ENCODE assay signal across 5 cellular contexts in the genomic region with DNA sequence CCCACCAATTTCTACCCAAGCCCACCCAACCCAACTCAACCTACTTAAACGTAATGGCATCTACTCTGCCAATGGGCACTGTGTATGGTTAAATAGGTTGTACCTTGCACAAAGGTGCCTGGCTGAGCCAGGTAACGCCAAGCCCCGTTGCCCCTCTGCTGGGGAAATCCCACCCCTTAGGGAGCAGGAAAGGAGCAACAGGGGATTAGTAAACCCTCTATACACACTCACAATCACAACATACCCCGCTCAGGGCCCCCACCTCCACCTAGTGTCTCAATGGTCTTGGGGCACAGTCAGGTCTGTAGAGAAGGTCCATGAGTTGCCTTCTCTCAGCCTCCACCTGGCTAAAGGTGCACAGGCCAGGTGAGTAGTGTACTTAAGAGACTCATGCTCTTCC.
"Had no signal": no experiment of that assay in that cellular context is flagged by ENCODE, and none has a peak within 500 bp of the region (broad histone marks: within the 10 kb centered on the region; RNA-seq: fewer than 3 reads in every experiment).

No MANE protein-coding gene starts in this region.

- H2AFZ ChIP-seq: GM23338 had no signal

- H3K4me3 Mint-ChIP-seq: GM23338, H9 had no signal

- DNase-seq: H9, HCEC 1CT, IMR-90 had no signal

- H3K4me2 ChIP-seq: GM23338 had no signal

- H3K9me3 Mint-ChIP-seq: GM23338, H9 had no signal

- H3K4me3 ChIP-seq: GM23338, K562 had no signal

- ATAC-seq: K562 had no signal

- H3K27ac Mint-ChIP-seq: GM23338, H9 had no signal
